ENCODE assay signal across 14 cellular contexts in genomic region chr1:202587859-202588480, GRCh38.
A peak's percentile ranks its signal among the peaks of the same experiment; 100 is the strongest.
DNase-seq lines count a peak whose midpoint lies in the region; ATAC-seq and TF ChIP-seq lines count a peak whose summit lies in the region.
"Had no signal": no experiment of that assay in that cellular context is flagged by ENCODE, and none has a peak within 500 bp of the region (broad histone marks: within the 10 kb centered on the region; RNA-seq: fewer than 3 reads in every experiment).

No MANE protein-coding gene starts in this region.

- H3K18ac ChIP-seq in mesenchymal stem cell (ENCODE audit: low read depth in 1 of 2, low read length in 2 of 2): peak overlapping the region; percentile 25 to 78

- DNase-seq in HFFc6: no peak
- no peak for DNase-seq in breast epithelium (ENCODE audit: low spot score in 2 of 2)
- DNase-seq in mesenchymal stem cell: no peak
- no peak for DNase-seq in NCI-H2227 treated with DMSO at 0.1 percent for 48 hours (lab: John Stamatoyannopoulos, UW)
- no peak for DNase-seq in H4 (ENCODE audit: low spot score)
- DNase-seq: activated CD4-positive, alpha-beta T cell treated with anti-CD3 and anti-CD28 coated beads for 1 hour; activated T-cell treated with anti-CD3 and anti-CD28 coated beads, Interleukin-2, amount 50 U/mL, for 24 hours; Kasumi-1; NCI-H2029 had no signal

- H3K27me3 Mint-ChIP-seq in HFFc6 (ENCODE audit: insufficient read depth): peaks cover 3% of the 10 kb centered on the region
- H3K27me3 Mint-ChIP-seq: activated T-cell treated with anti-CD3 and anti-CD28 coated beads, Interleukin-2, amount 50 U/mL, for 24 hours had no signal

- H3K9me3 Mint-ChIP-seq in HFFc6: no peaks in the 10 kb centered on the region
- H3K9me3 Mint-ChIP-seq: activated T-cell treated with anti-CD3 and anti-CD28 coated beads, Interleukin-2, amount 50 U/mL, for 24 hours; GM23338 had no signal

- peak overlapping the region; percentile 85 for H2AK5ac ChIP-seq in mesenchymal stem cell (ENCODE audit: low read length, severe bottlenecking)

- H3K27ac Mint-ChIP-seq in HFFc6: peak overlapping the region; percentile 99
- H3K27ac Mint-ChIP-seq: activated T-cell treated with anti-CD3 and anti-CD28 coated beads, Interleukin-2, amount 50 U/mL, for 24 hours; CD14-positive monocyte; GM23338 had no signal

- H2BK15ac ChIP-seq in mesenchymal stem cell (ENCODE audit: low read depth, poor library complexity, severe bottlenecking): no peak overlapping the region

- TF ChIP-seq CTCF in HFFc6 (IDR thresholded peaks at IDR 0.05) (no peak), breast epithelium (IDR thresholded peaks at IDR 0.05) (no peak)

- peak overlapping the region; percentile 91 to 92 for H2BK12ac ChIP-seq in mesenchymal stem cell (ENCODE audit: low read length in 2 of 2)

- H3K4me3 Mint-ChIP-seq in HFFc6: peak overlapping the region; percentile 13; the same call in 1 of the 2 replicates
- H3K4me3 Mint-ChIP-seq: activated T-cell treated with anti-CD3 and anti-CD28 coated beads, Interleukin-2, amount 50 U/mL, for 24 hours; GM23338 had no signal

- WGBS in mesenchymal stem cell: 44% methylated on average over 1 of the region's 1 CpG

- H3K4me2 ChIP-seq in mesenchymal stem cell (ENCODE audit: low read length, poor library complexity, severe bottlenecking): no peak overlapping the region
- H3K4me2 ChIP-seq: GM23338 had no signal

- no peak for ATAC-seq in GM18868 (IDR thresholded peaks at IDR 0.05; ENCODE audit: unreplicated experiment)
- ATAC-seq: GM23338 had no signal

- H3K9me3 ChIP-seq in breast epithelium: no peaks in the 10 kb centered on the region
- no peaks in the 10 kb centered on the region for H3K9me3 ChIP-seq in mesenchymal stem cell (ENCODE audit: control insufficient read depth, low read length)
- H3K9me3 ChIP-seq in subcutaneous abdominal adipose tissue (ENCODE audit: control insufficient read depth in 5 of 5, low read length in 5 of 5): no peaks in the 10 kb centered on the region
- H3K9me3 ChIP-seq: neutrophil had no signal

- peak overlapping the region; percentile 82 for H2BK120ac ChIP-seq in mesenchymal stem cell (ENCODE audit: low read depth, low read length)

- peak overlapping the region in 1 of 2 experiments; percentile 70 for H3K4ac ChIP-seq in mesenchymal stem cell (ENCODE audit: low read depth in 1 of 2, low read length in 2 of 2)

- H4K91ac ChIP-seq in mesenchymal stem cell (ENCODE audit: low read length): peak overlapping the region; percentile 44

- no peak overlapping the region for H2AFZ ChIP-seq in mesenchymal stem cell (ENCODE audit: low read depth, low read length)
- H2AFZ ChIP-seq: GM23338 had no signal

- intact Hi-C loops in breast epithelium (cut with DNase I; ENCODE audit: low total_unique reads): loop anchor here (10.0 kb wide), 1 partner anchor 1917 kb away; no protein-coding TSS in a partner anchor

- peak overlapping the region; percentile 4 for H4K8ac ChIP-seq in mesenchymal stem cell (ENCODE audit: low read length)

- peaks cover 12% of the 10 kb centered on the region; the same call in 1 of the 2 replicates for H3K36me3 Mint-ChIP-seq in HFFc6 (ENCODE audit: low read depth)

- peak overlapping the region in 1 of 2 experiments; percentile 53 for H3K23ac ChIP-seq in mesenchymal stem cell (ENCODE audit: low read length in 2 of 2)

- no peak for TF ChIP-seq POLR2A in breast epithelium (IDR thresholded peaks at IDR 0.05)

- peak overlapping the region; percentile 56 for H3K9ac ChIP-seq in mesenchymal stem cell (ENCODE audit: low read length)
- peak overlapping the region in 1 of 5 donors; percentile 22 for H3K9ac ChIP-seq in subcutaneous abdominal adipose tissue (ENCODE audit: low read length in 5 of 5)

- H3K36me3 ChIP-seq in breast epithelium (no peaks in the 10 kb centered on the region), mesenchymal stem cell (ENCODE audit: control insufficient read depth in 1 of 2, insufficient read depth in 2 of 2, low read depth in 1 of 2, low read length in 2 of 2) (peaks cover 0 to 6% of the 10 kb centered on the region in 2 experiments), subcutaneous abdominal adipose tissue (ENCODE audit: control insufficient read depth in 5 of 5, insufficient read depth in 5 of 5, low read length in 5 of 5) (peaks cover 5 to 14% (median 6%) of the 10 kb centered on the region in 5 donors)

- H3K4me3 ChIP-seq in breast epithelium: no peak overlapping the region
- no peak overlapping the region for H3K4me3 ChIP-seq in mesenchymal stem cell (ENCODE audit: insufficient read depth in 1 of 2, low read depth in 1 of 2, low read length in 2 of 2)
- H3K4me3 ChIP-seq in subcutaneous abdominal adipose tissue (ENCODE audit: low read depth in 1 of 5, low read length in 5 of 5): no peak overlapping the region
- H3K4me3 ChIP-seq: GM23338 had no signal

- H3K27ac ChIP-seq in breast epithelium (peak overlapping the region; percentile 95), mesenchymal stem cell (ENCODE audit: low read length, poor library complexity, severe bottlenecking) (peak overlapping the region; percentile 1), subcutaneous abdominal adipose tissue (ENCODE audit: low read depth, low read length) (peak overlapping the region; percentile 89)
- H3K27ac ChIP-seq: neutrophil had no signal

- no peaks in the 10 kb centered on the region for H3K79me1 ChIP-seq in mesenchymal stem cell (replicated peaks; ENCODE audit: low read length, poor library complexity, severe bottlenecking)

- H3K4me1 ChIP-seq in breast epithelium: peaks cover 11% of the 10 kb centered on the region in 2 donors
- H3K4me1 ChIP-seq in mesenchymal stem cell (ENCODE audit: control insufficient read depth, insufficient read depth, low read depth, low read length): peaks cover 30% of the 10 kb centered on the region
- H3K4me1 ChIP-seq in subcutaneous abdominal adipose tissue (ENCODE audit: control insufficient read depth in 5 of 5, insufficient read depth in 5 of 5, low read length in 5 of 5): peaks cover 11 to 79% (median 72%) of the 10 kb centered on the region in 5 donors

- H2BK5ac ChIP-seq in mesenchymal stem cell (ENCODE audit: low read depth, low read length, poor library complexity, severe bottlenecking): no peak overlapping the region

- H3K27me3 ChIP-seq in breast epithelium (no peaks in the 10 kb centered on the region), mesenchymal stem cell (ENCODE audit: control insufficient read depth in 1 of 2, insufficient read depth in 1 of 2, low read length in 2 of 2) (no peaks in the 10 kb centered on the region), subcutaneous abdominal adipose tissue (ENCODE audit: control insufficient read depth in 5 of 5, insufficient read depth in 4 of 5, low read length in 5 of 5) (no peaks in the 10 kb centered on the region)
- H3K27me3 ChIP-seq: neutrophil had no signal

- no peak overlapping the region for H3K14ac ChIP-seq in mesenchymal stem cell (ENCODE audit: low read length in 2 of 2)

- H3K4me1 Mint-ChIP-seq in HFFc6 (ENCODE audit: low read depth): peaks cover 81% of the 10 kb centered on the region
- H3K4me1 Mint-ChIP-seq: GM23338 had no signal

Comparison
In these comparisons a context has a peak if more than half of its experiments do, and no peak if none do; other contexts are left out.
1. H3K27ac ChIP-seq: peak in every context shown above with its lines; median percentile 95 in breast epithelium; 89 in subcutaneous abdominal adipose tissue; 1 in mesenchymal stem cell.